ENCODE assay signal across 38 cellular contexts in genomic region chr7:156655983-156656382, GRCh38.
"Had no signal": no experiment of that assay in that cellular context is flagged by ENCODE, and none has a peak within 500 bp of the region (broad histone marks: within the 10 kb centered on the region; RNA-seq: fewer than 3 reads in every experiment).

No MANE protein-coding gene starts in this region.

- FAIRE-seq: bronchial epithelial cell had no signal

- H3K27ac Mint-ChIP-seq: activated CD4-positive, alpha-beta memory T cell treated with anti-CD3 and anti-CD28 coated beads, Interleukin-2, amount 10 ng/mL, durations not matched to agents 7 days and 5 days; activated CD4-positive, alpha-beta T cell treated with anti-CD3 and anti-CD28 coated beads for 36 hours; activated CD4-positive, alpha-beta T cell treated with anti-CD3 and anti-CD28 coated beads, Interleukin-2, amount 10 ng/mL, durations not matched to agents 7 days and 5 days; activated CD8-positive, alpha-beta memory T cell treated with anti-CD3 and anti-CD28 coated beads, Interleukin-2, amount 10 ng/mL, durations not matched to agents 7 days and 5 days; activated CD8-positive, alpha-beta T cell treated with anti-CD3 and anti-CD28 coated beads, Interleukin-2, amount 10 ng/mL, durations not matched to agents 7 days and 5 days; activated naive CD4-positive, alpha-beta T cell treated with anti-CD3 and anti-CD28 coated beads, Interleukin-2, amount 10 ng/mL, durations not matched to agents 7 days and 5 days; activated naive CD4-positive, alpha-beta T cell treated with anti-CD3 and anti-CD28 coated beads, Interleukin-2, amount 50 U/mL, for 24 hours; activated naive CD8-positive, alpha-beta T cell; activated naive CD8-positive, alpha-beta T cell treated with anti-CD3 and anti-CD28 coated beads, Interleukin-2, amount 10 ng/mL, durations not matched to agents 7 days and 5 days; activated naive CD8-positive, alpha-beta T cell treated with anti-CD3 and anti-CD28 coated beads, Interleukin-2, amount 50 U/mL, for 24 hours; activated T-cell treated with anti-CD3 and anti-CD28 coated beads, Interleukin-2, amount 50 U/mL, for 24 hours; activated T-helper 2 cell treated with anti-CD3 and anti-CD28 coated beads, Interferon-gamma antibody, Interleukin-2, Interleukin-4, amounts not matched to agents 10 μg/mL and 5 μg/mL and 100 μg/mL, durations not matched to agents 14 hours and 24 hours and 36 hours; brain; T-helper 1 cell treated with Interleukin-12 subunit alpha and Interleukin-12 subunit beta and Interleukin-4 antibody, amounts not matched to agents 30 μg/mL and 1 μg/mL, for 36 hours; T-helper 2 cell treated with Interferon-gamma antibody and Interleukin-4, amounts not matched to agents 5 μg/mL and 100 μg/mL, for 36 hours; WTC11 had no signal

- DNase-seq: activated CD4-positive, alpha-beta memory T cell treated with anti-CD3 and anti-CD28 coated beads, Interleukin-2, amount 10 ng/mL, durations not matched to agents 7 days and 5 days; activated CD4-positive, alpha-beta T cell treated with anti-CD3 and anti-CD28 coated beads for 1 hour; activated CD4-positive, alpha-beta T cell treated with anti-CD3 and anti-CD28 coated beads for 36 hours; activated CD4-positive, alpha-beta T cell treated with anti-CD3 and anti-CD28 coated beads for 48 hours; activated CD4-positive, alpha-beta T cell treated with anti-CD3 and anti-CD28 coated beads, Interleukin-2, amount 10 ng/mL, durations not matched to agents 7 days and 5 days; activated CD4-positive, alpha-beta T cell treated with anti-CD3 and anti-CD28 coated beads, Interleukin-2, amount 50 U/mL, for 48 hours; activated CD4-positive, CD25-positive, alpha-beta regulatory T cell; activated CD8-positive, alpha-beta memory T cell treated with anti-CD3 and anti-CD28 coated beads for 24 hours; activated CD8-positive, alpha-beta memory T cell treated with anti-CD3 and anti-CD28 coated beads, Interleukin-2, amount 10 ng/mL, durations not matched to agents 7 days and 5 days; activated CD8-positive, alpha-beta memory T cell treated with anti-CD3 and anti-CD28 coated beads, Interleukin-2, amount 50 U/mL, for 48 hours; activated CD8-positive, alpha-beta T cell treated with anti-CD3 and anti-CD28 coated beads, Interleukin-2, amount 10 ng/mL, durations not matched to agents 7 days and 5 days; activated effector memory CD4-positive, alpha-beta T cell treated with Interleukin-2 at 50 U/mL for 16 hours; activated gamma-delta T cell; activated naive CD4-positive, alpha-beta T cell treated with anti-CD3 and anti-CD28 coated beads, Interleukin-2, amount 10 ng/mL, durations not matched to agents 7 days and 5 days; activated naive CD4-positive, alpha-beta T cell treated with Interleukin-2 at 50 U/mL for 16 hours; activated naive CD8-positive, alpha-beta T cell treated with anti-CD3 and anti-CD28 coated beads, Interleukin-2, amount 10 ng/mL, durations not matched to agents 7 days and 5 days; activated naive CD8-positive, alpha-beta T cell treated with anti-CD3 and anti-CD28 coated beads, Interleukin-2, amount 50 U/mL, for 24 hours; activated T-cell treated with anti-CD3 and anti-CD28 coated beads, Interleukin-2, amount 50 U/mL, for 24 hours; activated T-cell treated with anti-CD3 and anti-CD28 coated beads, Interleukin-2, amount 50 U/mL, for 48 hours; amygdala; anterior cingulate cortex; caudate nucleus; cerebellar nuclear complex; T-helper 1 cell; T-helper 9 cell; WERI-Rb-1 had no signal

- ATAC-seq: activated CD4-positive, alpha-beta T cell treated with anti-CD3 and anti-CD28 coated beads for 36 hours; activated CD4-positive, CD25-positive, alpha-beta regulatory T cell treated with anti-CD3 and anti-CD28 coated beads, Interleukin-2, amount 50 U/mL, for 24 hours; activated CD8-positive, alpha-beta memory T cell treated with anti-CD3 and anti-CD28 coated beads, Interleukin-2, amount 10 ng/mL, durations not matched to agents 7 days and 5 days; activated CD8-positive, alpha-beta T cell treated with anti-CD3 and anti-CD28 coated beads, Interleukin-2, amount 10 ng/mL, durations not matched to agents 7 days and 5 days; activated naive CD8-positive, alpha-beta T cell treated with anti-CD3 and anti-CD28 coated beads, Interleukin-2, amount 50 U/mL, for 24 hours had no signal

- H3K9me3 Mint-ChIP-seq: activated CD4-positive, alpha-beta memory T cell treated with anti-CD3 and anti-CD28 coated beads, Interleukin-2, amount 10 ng/mL, durations not matched to agents 7 days and 5 days; activated CD4-positive, alpha-beta T cell treated with anti-CD3 and anti-CD28 coated beads, Interleukin-2, amount 10 ng/mL, durations not matched to agents 7 days and 5 days; activated naive CD4-positive, alpha-beta T cell treated with anti-CD3 and anti-CD28 coated beads, Interleukin-2, amount 10 ng/mL, durations not matched to agents 7 days and 5 days; activated naive CD4-positive, alpha-beta T cell treated with anti-CD3 and anti-CD28 coated beads, Interleukin-2, amount 50 U/mL, for 24 hours; activated naive CD8-positive, alpha-beta T cell treated with anti-CD3 and anti-CD28 coated beads, Interleukin-2, amount 10 ng/mL, durations not matched to agents 7 days and 5 days; activated naive CD8-positive, alpha-beta T cell treated with anti-CD3 and anti-CD28 coated beads, Interleukin-2, amount 50 U/mL, for 24 hours; activated T-cell treated with anti-CD3 and anti-CD28 coated beads, Interleukin-2, amount 50 U/mL, for 24 hours; activated T-helper 2 cell treated with anti-CD3 and anti-CD28 coated beads, Interferon-gamma antibody, Interleukin-2, Interleukin-4, amounts not matched to agents 10 μg/mL and 5 μg/mL and 100 μg/mL, durations not matched to agents 14 hours and 24 hours and 36 hours; central memory CD8-positive, alpha-beta T cell; T-helper 1 cell treated with Interleukin-12 subunit alpha and Interleukin-12 subunit beta and Interleukin-4 antibody, amounts not matched to agents 30 μg/mL and 1 μg/mL, for 36 hours; T-helper 2 cell treated with Interferon-gamma antibody and Interleukin-4, amounts not matched to agents 5 μg/mL and 100 μg/mL, for 36 hours had no signal

- H3K9me3 ChIP-seq: ascending aorta had no signal

- H3K36me3 Mint-ChIP-seq: activated CD8-positive, alpha-beta memory T cell treated with anti-CD3 and anti-CD28 coated beads, Interleukin-2, amount 10 ng/mL, durations not matched to agents 7 days and 5 days; activated naive CD4-positive, alpha-beta T cell treated with anti-CD3 and anti-CD28 coated beads, Interleukin-2, amount 10 ng/mL, durations not matched to agents 7 days and 5 days; activated naive CD4-positive, alpha-beta T cell treated with anti-CD3 and anti-CD28 coated beads, Interleukin-2, amount 50 U/mL, for 24 hours; activated naive CD8-positive, alpha-beta T cell; activated naive CD8-positive, alpha-beta T cell treated with anti-CD3 and anti-CD28 coated beads, Interleukin-2, amount 10 ng/mL, durations not matched to agents 7 days and 5 days; brain had no signal

- H3K4me3 ChIP-seq: ascending aorta, cardiac muscle cell had no signal

- H3K27me3 ChIP-seq: ascending aorta, cardiac muscle cell had no signal

- H3K4me3 Mint-ChIP-seq: activated CD4-positive, alpha-beta memory T cell treated with anti-CD3 and anti-CD28 coated beads, Interleukin-2, amount 10 ng/mL, durations not matched to agents 7 days and 5 days; activated CD4-positive, alpha-beta T cell treated with anti-CD3 and anti-CD28 coated beads for 36 hours; activated CD4-positive, alpha-beta T cell treated with anti-CD3 and anti-CD28 coated beads, Interleukin-2, amount 10 ng/mL, durations not matched to agents 7 days and 5 days; activated CD8-positive, alpha-beta memory T cell treated with anti-CD3 and anti-CD28 coated beads, Interleukin-2, amount 10 ng/mL, durations not matched to agents 7 days and 5 days; activated CD8-positive, alpha-beta T cell treated with anti-CD3 and anti-CD28 coated beads, Interleukin-2, amount 10 ng/mL, durations not matched to agents 7 days and 5 days; activated naive CD4-positive, alpha-beta T cell treated with anti-CD3 and anti-CD28 coated beads, Interleukin-2, amount 10 ng/mL, durations not matched to agents 7 days and 5 days; activated naive CD4-positive, alpha-beta T cell treated with anti-CD3 and anti-CD28 coated beads, Interleukin-2, amount 50 U/mL, for 24 hours; activated naive CD8-positive, alpha-beta T cell; activated naive CD8-positive, alpha-beta T cell treated with anti-CD3 and anti-CD28 coated beads, Interleukin-2, amount 10 ng/mL, durations not matched to agents 7 days and 5 days; activated naive CD8-positive, alpha-beta T cell treated with anti-CD3 and anti-CD28 coated beads, Interleukin-2, amount 50 U/mL, for 24 hours; activated T-cell treated with anti-CD3 and anti-CD28 coated beads, Interleukin-2, amount 50 U/mL, for 24 hours; brain; central memory CD8-positive, alpha-beta T cell; T-helper 1 cell treated with Interleukin-12 subunit alpha and Interleukin-12 subunit beta and Interleukin-4 antibody, amounts not matched to agents 30 μg/mL and 1 μg/mL, for 36 hours; T-helper 2 cell treated with Interferon-gamma antibody and Interleukin-4, amounts not matched to agents 5 μg/mL and 100 μg/mL, for 36 hours; WTC11 had no signal

- H3K4me1 ChIP-seq: ascending aorta had no signal

- H3K4me1 Mint-ChIP-seq: activated CD4-positive, alpha-beta T cell treated with anti-CD3 and anti-CD28 coated beads for 36 hours; activated CD4-positive, alpha-beta T cell treated with anti-CD3 and anti-CD28 coated beads, Interleukin-2, amount 10 ng/mL, durations not matched to agents 7 days and 5 days; activated naive CD4-positive, alpha-beta T cell treated with anti-CD3 and anti-CD28 coated beads, Interleukin-2, amount 10 ng/mL, durations not matched to agents 7 days and 5 days; central memory CD8-positive, alpha-beta T cell had no signal

- H3K36me3 ChIP-seq: ascending aorta, cardiac muscle cell, WERI-Rb-1 had no signal

- H3K27ac ChIP-seq: ascending aorta, cardiac muscle cell, WERI-Rb-1 had no signal
